ENCODE assay signal across 9 cellular contexts in genomic region chr6:31575335-31575901, GRCh38. TPM values are rescaled to one million over a fixed set of nuclear protein-coding genes. Genes with fewer than 3 reads are reported as not detected.
DNase-seq lines count a peak whose midpoint lies in the region; ATAC-seq and TF ChIP-seq lines count a peak whose summit lies in the region.
"Had no signal": no experiment of that assay in that cellular context is flagged by ENCODE, and none has a peak within 500 bp of the region (broad histone marks: within the 10 kb centered on the region; RNA-seq: fewer than 3 reads in every experiment).

TNF (plus strand) TSS chr6:31575565; CDS start chr6:31575742, 177 bp downstream.

- no peaks in the 10 kb centered on the region for H3K9me3 Mint-ChIP-seq in CD4-positive, alpha-beta T cell
- H3K9me3 Mint-ChIP-seq in stimulated activated memory B cell treated with anti-CD40 and anti-IgM and Interleukin-4, amounts not matched to agents 10 μg/mL and 1 μg/mL and 100 μg/mL, for 72 hours, result no peaks in the 10 kb centered on the region

- H3K36me3 ChIP-seq in OCI-LY3 (replicated peaks; ENCODE audit: low read depth, low read length), result peaks cover 51% of the 10 kb centered on the region

- H3K27ac ChIP-seq in CD4-positive, alpha-beta T cell (ENCODE audit: low read depth, low read length), result peak within 1 kb of the TSS; percentile 84
- H3K27ac ChIP-seq in OCI-LY3 (ENCODE audit: low read length), result peak within 1 kb of the TSS; percentile 100

- H3K4me1 Mint-ChIP-seq in CD4-positive, alpha-beta T cell (ENCODE audit: low read depth), result peaks cover 95% of the 10 kb centered on the region
- H3K4me1 Mint-ChIP-seq in stimulated activated memory B cell treated with anti-CD40 and anti-IgM and Interleukin-4, amounts not matched to agents 10 μg/mL and 1 μg/mL and 100 μg/mL, for 72 hours, result peaks cover 90% of the 10 kb centered on the region

- H3K27ac Mint-ChIP-seq in CD4-positive, alpha-beta T cell, result peak within 1 kb of the TSS; percentile 95
- peak within 1 kb of the TSS; percentile 92 for H3K27ac Mint-ChIP-seq in stimulated activated memory B cell treated with anti-CD40 and anti-IgM and Interleukin-4, amounts not matched to agents 10 μg/mL and 1 μg/mL and 100 μg/mL, for 72 hours

- H3K4me2 ChIP-seq in OCI-LY3 (ENCODE audit: low read length), result peak within 1 kb of the TSS; percentile 100

- H3K4me3 ChIP-seq in OCI-LY3 (ENCODE audit: low read length) (peak within 1 kb of the TSS; percentile 98), lower leg skin (ENCODE audit: low read depth, poor library complexity, severe bottlenecking) (no peak within 1 kb of the TSS)

- H3K4me3 Mint-ChIP-seq in CD4-positive, alpha-beta T cell, result peak within 1 kb of the TSS; percentile 95
- H3K4me3 Mint-ChIP-seq in stimulated activated memory B cell treated with anti-CD40 and anti-IgM and Interleukin-4, amounts not matched to agents 10 μg/mL and 1 μg/mL and 100 μg/mL, for 72 hours, result peak within 1 kb of the TSS; percentile 90

- H3K27me3 ChIP-seq in CD4-positive, alpha-beta T cell (ENCODE audit: control insufficient read depth, insufficient read depth, low read length), result no peaks in the 10 kb centered on the region
- no peaks in the 10 kb centered on the region for H3K27me3 ChIP-seq in OCI-LY3 (ENCODE audit: low read depth, low read length)

- peak within 1 kb of the TSS; percentile 92 for H3K9ac ChIP-seq in OCI-LY3 (ENCODE audit: low read length)

- peak in 9 of 10 experiments; percentile 47 to 69 (median 60) for DNase-seq in CD4-positive, alpha-beta T cell
- DNase-seq in activated effector memory CD4-positive, alpha-beta T cell treated with anti-CD3 and anti-CD28 coated beads, Interleukin-2, amount 50 U/mL, for 16 hours, result peak; percentile 95
- DNase-seq in lower leg skin (ENCODE audit: low spot score in 2 of 2) (peak; percentile 55 to 90), hepatic stellate cell (ENCODE audit: low spot score) (no peak)

- TF ChIP-seq CTCF in CD4-positive, alpha-beta T cell (IDR thresholded peaks at IDR 0.05), result no peak
- TF ChIP-seq CTCF in OCI-LY3 (IDR thresholded peaks at IDR 0.05; ENCODE audit: low read depth, low read length) (no peak), lower leg skin (IDR thresholded peaks at IDR 0.05) (no peak)

- peaks cover 99% of the 10 kb centered on the region for H3K79me2 ChIP-seq in OCI-LY3 (ENCODE audit: low read length)

- peak; percentile 14 for ATAC-seq in CD4-positive, alpha-beta T cell (ENCODE audit: poor library complexity)
- ATAC-seq in stimulated activated memory B cell treated with anti-CD40 and anti-IgM and Interleukin-4, amounts not matched to agents 10 μg/mL and 1 μg/mL and 100 μg/mL, for 72 hours, result peak; percentile 59
- ATAC-seq in HG03175 (IDR thresholded peaks at IDR 0.05; ENCODE audit: unreplicated experiment) (no peak), HG03196 (IDR thresholded peaks at IDR 0.05; ENCODE audit: unreplicated experiment) (no peak)

- peaks cover 60% of the 10 kb centered on the region for H3K4me1 ChIP-seq in OCI-LY3 (ENCODE audit: low read length)

- no peaks in the 10 kb centered on the region for H3K9me3 ChIP-seq in CD4-positive, alpha-beta T cell (ENCODE audit: control insufficient read depth, low read length)
- H3K9me3 ChIP-seq in OCI-LY3 (ENCODE audit: insufficient read depth, low read length), result no peaks in the 10 kb centered on the region

- TF ChIP-seq POLR2A in lower leg skin (IDR thresholded peaks at IDR 0.05), result no peak

- no peaks in the 10 kb centered on the region for H3K27me3 Mint-ChIP-seq in CD4-positive, alpha-beta T cell
- no peaks in the 10 kb centered on the region for H3K27me3 Mint-ChIP-seq in stimulated activated memory B cell treated with anti-CD40 and anti-IgM and Interleukin-4, amounts not matched to agents 10 μg/mL and 1 μg/mL and 100 μg/mL, for 72 hours

- WGBS in lower leg skin, 2 donors, result 28 to 39% methylated on average over 19 of the region's 19 CpGs

- intact Hi-C loops in CD4-positive, alpha-beta T cell (cut with DNase I, micrococcal nuclease), result no loop called here
- intact Hi-C loops in lower leg skin (cut with DNase I; ENCODE audit: low total_unique reads), result no loop called here

- CTCF ChIA-PET in CD4-positive, alpha-beta T cell (lab: Charles Lee), result interaction anchor here (1.3 to 16.9 kb wide), 3 partner anchors 19 to 26 kb away, joined by 4 to 353 read pairs (median 169); partner anchors contain the start of genes ATP6V1G2, NCR3 and NFKBIL1

- peaks cover 26% of the 10 kb centered on the region for H4K20me1 ChIP-seq in OCI-LY3 (ENCODE audit: insufficient read depth, low read length)

- POLR2A ChIA-PET in CD4-positive, alpha-beta T cell (lab: Charles Lee), result interaction anchor here (0.8 to 34.9 kb wide), 7 partner anchors 4 to 240 kb away, joined by 3 to 1160 read pairs (median 42); partner anchors contain the start of genes ATP6V1G2, BAG6, DDX39B and HSPA1A

- H3K36me3 Mint-ChIP-seq in CD4-positive, alpha-beta T cell (ENCODE audit: low read depth), result peaks cover 50% of the 10 kb centered on the region
- H3K36me3 Mint-ChIP-seq in stimulated activated memory B cell treated with anti-CD40 and anti-IgM and Interleukin-4, amounts not matched to agents 10 μg/mL and 1 μg/mL and 100 μg/mL, for 72 hours, result peaks cover 35% of the 10 kb centered on the region

- H2AFZ ChIP-seq in OCI-LY3 (ENCODE audit: low read depth, low read length), result no peak within 1 kb of the TSS

RNA-seq across cellular contexts. Expression of gene TNF, which starts in this region (rescaled TPM):
- 10 to 100 TPM; 33.1 to 34.2 TPM for total RNA-seq in CD4-positive, alpha-beta T cell
- 1 to 10 TPM in 1 of 4 donors, under 1 TPM in 3; 0.38 to 1.4 (median 0.59) TPM for total RNA-seq in lower leg skin
- total RNA-seq: temporal lobe had no signal

Comparison
In these comparisons a context has a peak if more than half of its experiments do, and no peak if none do; other contexts are left out.
1. RNA of gene TNF (total RNA-seq): 33.1 to 34.2 TPM in CD4-positive, alpha-beta T cell; 0.38 to 1.4 TPM in lower leg skin; every median in the first group is over 10 times any median in the second.
2. ATAC-seq: peak in CD4-positive, alpha-beta T cell (single experiment) and stimulated activated memory B cell treated with anti-CD40 and anti-IgM and Interleukin-4, amounts not matched to agents 10 μg/mL and 1 μg/mL and 100 μg/mL, for 72 hours (single experiment); none in HG03175 (single experiment) and HG03196 (single experiment).